8 cellular contexts compared by ENCODE assay signal in genomic region chr12:3073438-3074255, GRCh38. TPM values are rescaled to one million over a fixed set of nuclear protein-coding genes. Genes with fewer than 3 reads are reported as not detected.
A peak's percentile ranks its signal among the peaks of the same experiment; 100 is the strongest.
DNase-seq lines count a peak whose midpoint lies in the region; ATAC-seq and TF ChIP-seq lines count a peak whose summit lies in the region.

No MANE protein-coding gene starts in this region.

- in situ Hi-C loops in mammary epithelial cell (cut with MboI; ENCODE audit: low sequenced_read_pairs in 2 of 2), result loop anchor here (10.0 kb wide), 1 partner anchor 201 kb away; no protein-coding TSS in a partner anchor

- DNase-seq in CD4-positive, alpha-beta memory T cell, result peak; percentile 74 to 78 (median 77)
- DNase-seq in H7 (peak; percentile 93), NCI-H2196 treated with DMSO at 0.1 percent for 48 hours (lab: John Stamatoyannopoulos, UW; ENCODE audit: unreplicated experiment) (peak; percentile 41), activated B cell treated with CpG ODN at 0.5 μM for 24 hours (peak; percentile 69), mammary epithelial cell (peak; percentile 65), islet precursor cell (peak; percentile 96)
- peak; percentile 57 to 76 for DNase-seq in stimulated activated CD4-positive, alpha-beta T cell treated with anti-CD3 and anti-CD28 coated beads, Interleukin-1b, Interleukin-23, amount 100 ng/mL, for 1 hour (ENCODE audit: low read depth in 2 of 2)

- H3K4me2 ChIP-seq in mammary epithelial cell (ENCODE audit: insufficient read depth, low read depth, low read length), result no peak overlapping the region

- no peaks in the 10 kb centered on the region for H3K9me3 ChIP-seq in CD4-positive, alpha-beta memory T cell (ENCODE audit: control insufficient read depth in 1 of 2, low read length in 2 of 2)
- no peaks in the 10 kb centered on the region for H3K9me3 ChIP-seq in mammary epithelial cell (replicated peaks; ENCODE audit: insufficient read depth, low read length)

- H3K27me3 ChIP-seq in CD4-positive, alpha-beta memory T cell (ENCODE audit: insufficient read depth, low read length), result no peaks in the 10 kb centered on the region
- H3K27me3 ChIP-seq in H7 (ENCODE audit: control insufficient read depth, insufficient read depth, low read length) (peaks cover 2% of the 10 kb centered on the region; the same call in 1 of the 2 replicates), mammary epithelial cell (ENCODE audit: insufficient read depth, low read length) (no peaks in the 10 kb centered on the region)

- no TSS peak for BruUV-seq in mammary epithelial cell (replicated peaks; lab: Mats Ljungman, UMichigan)

- no peak overlapping the region for H3K4me3 ChIP-seq in CD4-positive, alpha-beta memory T cell (ENCODE audit: low read length in 2 of 2)
- H3K4me3 ChIP-seq in H7 (ENCODE audit: insufficient read depth, low read depth, low read length) (no peak overlapping the region), mammary epithelial cell (replicated peaks in 1 of 3; ENCODE audit: insufficient read depth in 1 of 3, low read depth in 2 of 3, low read length in 3 of 3) (no peak overlapping the region)

- peaks cover 3 to 8% of the 10 kb centered on the region in 2 donors for H3K27me3 Mint-ChIP-seq in CD4-positive, alpha-beta memory T cell
- peaks cover 16% of the 10 kb centered on the region for H3K27me3 Mint-ChIP-seq in activated B cell treated with CpG ODN at 0.5 μM for 24 hours

- ATAC-seq in activated B cell treated with CpG ODN at 0.5 μM for 24 hours (ENCODE audit: low read depth) (peak; percentile 55), HG03439 (IDR thresholded peaks at IDR 0.05; ENCODE audit: unreplicated experiment) (no peak)

- peak overlapping the region in 2 of 8 donors; percentile 36 to 82 for H3K4me3 Mint-ChIP-seq in CD4-positive, alpha-beta memory T cell
- peak overlapping the region; percentile 32 for H3K4me3 Mint-ChIP-seq in activated B cell treated with CpG ODN at 0.5 μM for 24 hours

- no peaks in the 10 kb centered on the region for H3K9me3 Mint-ChIP-seq in CD4-positive, alpha-beta memory T cell
- H3K9me3 Mint-ChIP-seq in activated B cell treated with CpG ODN at 0.5 μM for 24 hours, result no peaks in the 10 kb centered on the region

- no peaks in the 10 kb centered on the region for H3K36me3 ChIP-seq in CD4-positive, alpha-beta memory T cell (ENCODE audit: insufficient read depth, low read length)
- no peaks in the 10 kb centered on the region for H3K36me3 ChIP-seq in H7 (replicated peaks; ENCODE audit: control insufficient read depth, insufficient read depth, low read length)
- no peaks in the 10 kb centered on the region for H3K36me3 ChIP-seq in mammary epithelial cell (ENCODE audit: insufficient read depth, low read length)

- peaks cover 13% of the 10 kb centered on the region for H3K79me2 ChIP-seq in mammary epithelial cell (ENCODE audit: insufficient read depth, low read length)

- H3K36me3 Mint-ChIP-seq in CD4-positive, alpha-beta memory T cell, result peaks cover 0 to 1% of the 10 kb centered on the region in 2 donors
- H3K36me3 Mint-ChIP-seq in activated B cell treated with CpG ODN at 0.5 μM for 24 hours (ENCODE audit: low read depth), result no peaks in the 10 kb centered on the region

- peak overlapping the region in 1 of 7 donors; percentile 67 for H3K27ac Mint-ChIP-seq in CD4-positive, alpha-beta memory T cell
- no peak overlapping the region for H3K27ac Mint-ChIP-seq in activated B cell treated with CpG ODN at 0.5 μM for 24 hours

- intact Hi-C loops in CD4-positive, alpha-beta memory T cell (cut with micrococcal nuclease), result loop anchor here (1.0 to 2.0 kb wide), 3 partner anchors 33 to 202 kb away; no protein-coding TSS in a partner anchor
- intact Hi-C loops in activated B cell treated with CpG ODN at 0.5 μM for 24 hours (cut with micrococcal nuclease) (loop anchor here (1.0 to 10.0 kb wide), 5 partner anchors 31 to 681 kb away; partner anchors contain the start of gene CRACR2A), mammary epithelial cell (cut with micrococcal nuclease) (loop anchor here (1.0 kb wide), 3 partner anchors 62 to 202 kb away; no protein-coding TSS in a partner anchor)

- peak; percentile 82 for TF ChIP-seq CTCF in activated B cell treated with CpG ODN at 0.5 μM for 24 hours (IDR thresholded peaks at IDR 0.05)
- peak; percentile 99 to 100 for TF ChIP-seq CTCF in mammary epithelial cell (conservative IDR thresholded peaks at IDR 0.05 in 1 of 2, IDR thresholded peaks at IDR 0.05 in 1 of 2; ENCODE audit: extremely low read depth in 1 of 2, insufficient read depth in 1 of 2, low read depth in 1 of 2, low read length in 2 of 2)

- H3K4me1 Mint-ChIP-seq in CD4-positive, alpha-beta memory T cell, result peaks cover 2 to 15% (median 12%) of the 10 kb centered on the region in 4 donors
- H3K4me1 Mint-ChIP-seq in activated B cell treated with CpG ODN at 0.5 μM for 24 hours, result peaks cover 12% of the 10 kb centered on the region

- no peak overlapping the region for H3K9ac ChIP-seq in mammary epithelial cell (ENCODE audit: insufficient read depth, low read length)

- no peak overlapping the region for H3K27ac ChIP-seq in CD4-positive, alpha-beta memory T cell (ENCODE audit: low read depth, low read length)
- H3K27ac ChIP-seq in mammary epithelial cell (ENCODE audit: insufficient read depth, low read depth, low read length), result no peak overlapping the region

- no peaks in the 10 kb centered on the region for H4K20me1 ChIP-seq in mammary epithelial cell (ENCODE audit: insufficient read depth, low read length)

- WGBS in mammary epithelial cell (ENCODE audit: low coverage, missing lambda C conversion rate), result 33% methylated on average over 13 of the region's 13 CpGs

- no peak overlapping the region for H2AFZ ChIP-seq in mammary epithelial cell (ENCODE audit: low read depth, low read length)

- H3K4me1 ChIP-seq in CD4-positive, alpha-beta memory T cell (ENCODE audit: insufficient read depth, low read length), result peaks cover 9% of the 10 kb centered on the region
- H3K4me1 ChIP-seq in mammary epithelial cell (ENCODE audit: insufficient read depth, low read length), result peaks cover 18% of the 10 kb centered on the region

- POLR2A ChIA-PET in CD4-positive, alpha-beta memory T cell (lab: Charles Lee; ENCODE audit: partially characterized antibody), result interaction anchor here (1.2 kb wide), 1 partner anchor 202 kb away, joined by 3 read pairs; no protein-coding TSS in a partner anchor
- POLR2A ChIA-PET in activated B cell treated with CpG ODN at 0.5 μM for 24 hours (lab: Charles Lee), result no interaction called here

- dilution Hi-C loops in mammary epithelial cell (cut with HindIII; ENCODE audit: low sequenced_read_pairs), result loop anchor here (5.0 kb wide), 1 partner anchor 204 kb away; no protein-coding TSS in a partner anchor

- CTCF ChIA-PET in CD4-positive, alpha-beta memory T cell (lab: Charles Lee; ENCODE audit: partially characterized antibody), result interaction anchor here (0.7 to 5.2 kb wide), 20 partner anchors 12 to 226 kb away, joined by 3 to 54 read pairs (median 4); no protein-coding TSS in a partner anchor
- CTCF ChIA-PET in activated B cell treated with CpG ODN at 0.5 μM for 24 hours (lab: Charles Lee) (interaction anchor here (0.8 to 2.2 kb wide), 12 partner anchors 9 to 207 kb away, joined by 3 to 23 read pairs (median 4); no protein-coding TSS in a partner anchor), mammary epithelial cell (lab: Charles Lee; ENCODE audit: low non-redundant PET) (interaction anchor here (0.6 to 1.1 kb wide), 5 partner anchors 8 to 415 kb away, joined by 3 to 6 read pairs (median 4); no protein-coding TSS in a partner anchor)

RNA-seq across cellular contexts. Expression of gene TSPAN9, which starts 3.5 kb away (rescaled TPM):
- under 1 TPM; 0.67 to 0.84 TPM for total RNA-seq in CD4-positive, alpha-beta memory T cell
- polyA plus RNA-seq in CD4-positive, alpha-beta memory T cell, result not detected
- 20.5 and 22.4 TPM in 2 replicates for total RNA-seq in H7 (2014; rRNA removed; shearing (Covaris generic))
- total RNA-seq in activated B cell treated with CpG ODN at 0.5 μM for 24 hours, result 0.20 and 0.54 TPM in 2 replicates
- total RNA-seq in mammary epithelial cell, result 10 to 100 TPM; 29.2 to 30.3 TPM
- 38.7 TPM for polyA plus RNA-seq in mammary epithelial cell
- 40.7 TPM for polyA minus RNA-seq in mammary epithelial cell

Comparison
In these comparisons a context has a peak if more than half of its experiments do, and no peak if none do; other contexts are left out.
1. DNase-seq: peak in every context shown above with its lines; median percentile 96 in islet precursor cell; 93 in H7; 77 in CD4-positive, alpha-beta memory T cell; 69 in activated B cell treated with CpG ODN at 0.5 μM for 24 hours; 66 in stimulated activated CD4-positive, alpha-beta T cell treated with anti-CD3 and anti-CD28 coated beads, Interleukin-1b, Interleukin-23, amount 100 ng/mL, for 1 hour; 65 in mammary epithelial cell; 41 in NCI-H2196 treated with DMSO at 0.1 percent for 48 hours.
2. RNA of gene TSPAN9, which starts 3.5 kb away (total RNA-seq): 29.2 to 30.3 TPM in mammary epithelial cell and 20.5 to 22.4 TPM in H7; 0.67 to 0.84 TPM in CD4-positive, alpha-beta memory T cell and 0.20 to 0.54 TPM in activated B cell treated with CpG ODN at 0.5 μM for 24 hours; every median in the first group is over 10 times any median in the second.